18 cellular contexts compared by ENCODE assay signal in the genomic region with DNA sequence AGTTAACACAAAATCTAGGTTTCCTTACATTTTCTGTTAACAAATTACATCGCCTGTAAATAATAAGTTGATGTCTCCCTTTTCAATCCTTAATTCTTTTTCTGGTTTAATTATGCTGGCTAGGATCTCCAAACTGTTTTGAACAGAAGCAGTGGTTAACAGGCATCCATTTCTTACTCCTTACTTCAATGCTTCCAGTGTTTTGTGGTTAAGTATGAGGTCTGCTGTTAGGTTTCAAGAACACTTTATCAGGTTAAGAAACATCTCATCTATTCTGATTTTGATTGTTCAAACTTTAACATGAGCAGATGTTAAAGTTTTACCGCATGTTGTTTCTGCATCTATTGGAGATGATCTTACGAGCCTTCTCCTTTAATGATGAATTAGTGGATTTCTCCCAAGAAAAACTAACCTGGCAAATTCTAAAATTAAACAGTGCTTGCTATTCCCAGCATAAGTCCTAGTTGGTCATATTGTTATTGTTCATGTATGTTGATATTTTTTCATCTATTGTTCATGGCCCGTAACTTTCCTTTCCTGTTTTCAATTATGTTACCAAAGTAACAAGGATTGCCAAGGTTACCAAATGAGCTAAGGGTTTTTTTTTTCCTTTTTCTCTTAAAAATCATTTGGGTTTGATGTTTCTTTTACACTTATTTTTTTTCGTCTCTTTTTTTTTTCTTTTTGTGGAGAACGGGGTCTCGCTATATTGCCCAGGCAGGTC. TPM values are rescaled to one million over a fixed set of nuclear protein-coding genes. Genes with fewer than 3 reads are reported as not detected.
DNase-seq lines count a peak whose midpoint lies in the region; ATAC-seq and TF ChIP-seq lines count a peak whose summit lies in the region.
"Had no signal": no experiment of that assay in that cellular context is flagged by ENCODE, and none has a peak within 500 bp of the region (broad histone marks: within the 10 kb centered on the region; RNA-seq: fewer than 3 reads in every experiment).

No MANE protein-coding gene starts in this region.

- no peaks in the 10 kb centered on the region for H3K27me3 ChIP-seq in breast epithelium

- H3K9me3 ChIP-seq in breast epithelium: no peaks in the 10 kb centered on the region

- intact Hi-C loops in MCF 10A (cut with micrococcal nuclease): no loop called here
- intact Hi-C loops in breast epithelium (cut with DNase I; ENCODE audit: low total_unique reads): loop anchor here (5.0 kb wide), 1 partner anchor 1996 kb away; no protein-coding TSS in a partner anchor
- intact Hi-C loops in Right ventricle myocardium inferior (cut with DNase I): no loop called here

- H3K36me3 ChIP-seq in breast epithelium: peaks cover 15% of the 10 kb centered on the region

- H3K36me3 Mint-ChIP-seq in MCF 10A (ENCODE audit: insufficient read depth, unreplicated experiment): peaks cover 60% of the 10 kb centered on the region

- no peaks in the 10 kb centered on the region for H3K9me3 Mint-ChIP-seq in MCF 10A (ENCODE audit: unreplicated experiment)

- no peaks in the 10 kb centered on the region for H3K4me1 Mint-ChIP-seq in MCF 10A (ENCODE audit: insufficient read depth, unreplicated experiment)

- DNase-seq in MCF 10A (ENCODE audit: unreplicated experiment): no peak
- DNase-seq in breast epithelium (ENCODE audit: low spot score in 2 of 2): no peak
- DNase-seq in dermis blood vessel endothelial cell: peak; percentile 87
- peak; percentile 4 for DNase-seq in fibroblast of the aortic adventitia (ENCODE audit: low read depth)
- no peak for DNase-seq in HUDEP-2 (lab: John Stamatoyannopoulos, UW; ENCODE audit: unreplicated experiment in 76 of 76)
- DNase-seq in Right ventricle myocardium inferior (ENCODE audit: missing footprints): no peak
- DNase-seq: COR-L47, DMS153, GOT3, MV-4-11, NCI-H1417 treated with DMSO at 0.1 percent for 48 hours, NCI-H2029, NCI-H2171 treated with DMSO at 0.1 percent for 48 hours, NCI-H748 treated with DMSO at 0.1 percent for 48 hours had no signal

- CTCF ChIA-PET in MCF 10A (lab: Yijun Ruan, JAX): interaction anchor here (0.7 kb wide), 1 partner anchor 7 kb away, joined by 3 read pairs; no protein-coding TSS in a partner anchor

- H3K4me3 ChIP-seq in breast epithelium (no peak overlapping the region), fibroblast of the aortic adventitia (ENCODE audit: low read depth, low read length) (no peak overlapping the region)
- H3K4me3 ChIP-seq: K562 had no signal

- no peak for TF ChIP-seq CTCF in MCF 10A (IDR thresholded peaks at IDR 0.05; ENCODE audit: unreplicated experiment)
- no peak for TF ChIP-seq CTCF in breast epithelium (IDR thresholded peaks at IDR 0.05)
- no peak for TF ChIP-seq CTCF in fibroblast of the aortic adventitia (IDR thresholded peaks at IDR 0.05; ENCODE audit: insufficient read depth, low read length)

- H3K27me3 Mint-ChIP-seq in MCF 10A (ENCODE audit: insufficient read depth, unreplicated experiment): no peaks in the 10 kb centered on the region

- ATAC-seq in Right ventricle myocardium inferior (no peak), GM19023 (IDR thresholded peaks at IDR 0.05; ENCODE audit: unreplicated experiment) (no peak)
- ATAC-seq: K562 had no signal

- no peak for TF ChIP-seq POLR2A in breast epithelium (IDR thresholded peaks at IDR 0.05)

- POLR2A ChIA-PET in MCF 10A (lab: Yijun Ruan, JAX): no interaction called here

- no peak overlapping the region for H3K27ac ChIP-seq in breast epithelium
- H3K27ac ChIP-seq: RWPE1 had no signal

- no peak overlapping the region for H3K4me3 Mint-ChIP-seq in MCF 10A (ENCODE audit: unreplicated experiment)

- no TSS peak for BruUV-seq in MCF 10A (replicated peaks; lab: Mats Ljungman, UMichigan)

- no peaks in the 10 kb centered on the region for H3K4me1 ChIP-seq in breast epithelium

- H3K27ac Mint-ChIP-seq in MCF 10A (ENCODE audit: low read depth, unreplicated experiment): peak overlapping the region; percentile 19

RNA-seq across cellular contexts. Expression of gene POLE, which starts 33.4 kb away (rescaled TPM):
- total RNA-seq in MCF 10A (2022) (36.3 and 40.4 TPM in 2 replicates), breast epithelium (10 to 100 TPM; 36.5 to 51.5 (median 43.5) TPM), dermis blood vessel endothelial cell (32.5 and 39.7 TPM in 2 replicates), fibroblast of the aortic adventitia (ENCODE audit: low replicate concordance) (15.0 and 37.4 TPM in 2 replicates), Right ventricle myocardium inferior (12.1 TPM)

RNA-seq across cellular contexts. Expression of gene PXMP2, which starts 33.7 kb away (rescaled TPM):
- total RNA-seq in MCF 10A (2022): 23.8 and 28.1 TPM in 2 replicates
- 10 to 100 TPM; 29.0 to 50.9 (median 31.8) TPM for total RNA-seq in breast epithelium
- total RNA-seq in dermis blood vessel endothelial cell: 27.3 and 34.4 TPM in 2 replicates
- 19.2 and 21.8 TPM in 2 replicates for total RNA-seq in fibroblast of the aortic adventitia (ENCODE audit: low replicate concordance)
- 62.5 TPM for total RNA-seq in Right ventricle myocardium inferior

RNA-seq across cellular contexts. Expression of gene P2RX2, which starts 35.2 kb away (rescaled TPM):
- not detected in 2 replicates for total RNA-seq in MCF 10A (2022)
- under 1 TPM in 2 of 3 donors, not detected in 1; 0.29 to 0.48 TPM for total RNA-seq in breast epithelium
- total RNA-seq in dermis blood vessel endothelial cell: 0.17 TPM in 1 of 2 replicates, not detected in the other
- total RNA-seq in fibroblast of the aortic adventitia (ENCODE audit: low replicate concordance): not detected in 2 replicates
- total RNA-seq in Right ventricle myocardium inferior: not detected
- total RNA-seq: K562, NCI-H460 had no signal

RNA-seq across cellular contexts. Expression of gene LRCOL1, which starts 43.3 kb away (rescaled TPM):
- total RNA-seq in MCF 10A (2022) (not detected in 2 replicates), breast epithelium (under 1 TPM in 1 of 3 donors, not detected in 2; 0.59 TPM), dermis blood vessel endothelial cell (3.2 and 6.6 TPM in 2 replicates), fibroblast of the aortic adventitia (ENCODE audit: low replicate concordance) (not detected in 2 replicates), Right ventricle myocardium inferior (not detected)
- total RNA-seq: K562, NCI-H460 had no signal

RNA-seq across cellular contexts. Expression of gene PGAM5, which starts 56.9 kb away (rescaled TPM):
- total RNA-seq in MCF 10A (2022) (69.8 and 84.0 TPM in 2 replicates), breast epithelium (10 to 100 TPM; 20.2 to 38.0 (median 22.8) TPM), dermis blood vessel endothelial cell (63.3 and 73.5 TPM in 2 replicates), fibroblast of the aortic adventitia (ENCODE audit: low replicate concordance) (1.6 and 22.4 TPM in 2 replicates), Right ventricle myocardium inferior (34.1 TPM)

Comparison
In these comparisons a context has a peak if more than half of its experiments do, and no peak if none do; other contexts are left out.
1. DNase-seq: peak in dermis blood vessel endothelial cell (single experiment) and fibroblast of the aortic adventitia (single experiment); none in MCF 10A (single experiment), breast epithelium (0 of 2), HUDEP-2 (0 of 76) and Right ventricle myocardium inferior (single experiment).